Comparison of ENCODE assay signal across 18 cellular contexts in genomic region chr7:151377406-151377805, GRCh38. TPM values are rescaled to one million over a fixed set of nuclear protein-coding genes. Genes with fewer than 3 reads are reported as not detected.
"Had no signal": no experiment of that assay in that cellular context is flagged by ENCODE, and none has a peak within 500 bp of the region (broad histone marks: within the 10 kb centered on the region; RNA-seq: fewer than 3 reads in every experiment).

No MANE protein-coding gene starts in this region.

- H3K9me3 ChIP-seq: gastroesophageal sphincter, heart left ventricle had no signal

- H3K4me3 Mint-ChIP-seq: activated CD8-positive, alpha-beta T cell treated with anti-CD3 and anti-CD28 coated beads for 36 hours; activated naive CD4-positive, alpha-beta T cell treated with anti-CD3 and anti-CD28 coated beads, Interleukin-2, amount 10 ng/mL, durations not matched to agents 7 days and 5 days; activated T-cell treated with anti-CD3 and anti-CD28 coated beads, Interleukin-2, amount 50 U/mL, for 24 hours; immature natural killer cell; naive thymus-derived CD8-positive, alpha-beta T cell; stimulated activated naive B cell treated with anti-CD40 and anti-IgM and Interleukin-4, amounts not matched to agents 10 μg/mL and 1 μg/mL and 100 μg/mL, for 72 hours had no signal

- H3K27ac Mint-ChIP-seq: activated CD8-positive, alpha-beta T cell treated with anti-CD3 and anti-CD28 coated beads for 36 hours; activated naive CD4-positive, alpha-beta T cell treated with anti-CD3 and anti-CD28 coated beads, Interleukin-2, amount 10 ng/mL, durations not matched to agents 7 days and 5 days; activated T-cell treated with anti-CD3 and anti-CD28 coated beads, Interleukin-2, amount 50 U/mL, for 24 hours; stimulated activated naive B cell treated with anti-CD40 and anti-IgM and Interleukin-4, amounts not matched to agents 10 μg/mL and 1 μg/mL and 100 μg/mL, for 72 hours had no signal

- H3K4me3 ChIP-seq: gastroesophageal sphincter, heart left ventricle, SK-N-MC had no signal

- DNase-seq: activated CD4-positive, alpha-beta T cell treated with anti-CD3 and anti-CD28 coated beads for 48 hours; activated CD4-positive, CD25-positive, alpha-beta regulatory T cell; activated CD8-positive, alpha-beta T cell treated with anti-CD3 and anti-CD28 coated beads for 36 hours; activated naive CD4-positive, alpha-beta T cell treated with anti-CD3 and anti-CD28 coated beads, Interleukin-2, amount 10 ng/mL, durations not matched to agents 7 days and 5 days; activated T-cell treated with anti-CD3 and anti-CD28 coated beads, Interleukin-2, amount 50 U/mL, for 24 hours; effector CD4-positive, alpha-beta T cell; immature natural killer cell; mesendoderm; naive thymus-derived CD8-positive, alpha-beta T cell; nucleus accumbens; small intestine; stimulated activated naive B cell treated with anti-CD40 and anti-IgM and Interleukin-4, amounts not matched to agents 10 μg/mL and 1 μg/mL and 100 μg/mL, for 72 hours; T-helper 1 cell; T1000 had no signal

- H3K27ac ChIP-seq: gastroesophageal sphincter, heart left ventricle, SK-N-MC had no signal

- ATAC-seq: activated CD8-positive, alpha-beta T cell treated with anti-CD3 and anti-CD28 coated beads for 36 hours; esophagus mucosa; gastroesophageal sphincter; heart left ventricle; naive thymus-derived CD8-positive, alpha-beta T cell; stimulated activated naive B cell treated with anti-CD40 and anti-IgM and Interleukin-4, amounts not matched to agents 10 μg/mL and 1 μg/mL and 100 μg/mL, for 72 hours had no signal

- H3K9me3 Mint-ChIP-seq: activated CD8-positive, alpha-beta T cell treated with anti-CD3 and anti-CD28 coated beads for 36 hours; activated naive CD4-positive, alpha-beta T cell treated with anti-CD3 and anti-CD28 coated beads, Interleukin-2, amount 10 ng/mL, durations not matched to agents 7 days and 5 days; activated T-cell treated with anti-CD3 and anti-CD28 coated beads, Interleukin-2, amount 50 U/mL, for 24 hours; immature natural killer cell; naive thymus-derived CD8-positive, alpha-beta T cell; stimulated activated naive B cell treated with anti-CD40 and anti-IgM and Interleukin-4, amounts not matched to agents 10 μg/mL and 1 μg/mL and 100 μg/mL, for 72 hours had no signal

RNA-seq across cellular contexts. Expression of gene WDR86, which starts 32.4 kb away (rescaled TPM):
- polyA plus RNA-seq: heart left ventricle had no signal
